3 cellular contexts compared by ENCODE assay signal in the genomic region with DNA sequence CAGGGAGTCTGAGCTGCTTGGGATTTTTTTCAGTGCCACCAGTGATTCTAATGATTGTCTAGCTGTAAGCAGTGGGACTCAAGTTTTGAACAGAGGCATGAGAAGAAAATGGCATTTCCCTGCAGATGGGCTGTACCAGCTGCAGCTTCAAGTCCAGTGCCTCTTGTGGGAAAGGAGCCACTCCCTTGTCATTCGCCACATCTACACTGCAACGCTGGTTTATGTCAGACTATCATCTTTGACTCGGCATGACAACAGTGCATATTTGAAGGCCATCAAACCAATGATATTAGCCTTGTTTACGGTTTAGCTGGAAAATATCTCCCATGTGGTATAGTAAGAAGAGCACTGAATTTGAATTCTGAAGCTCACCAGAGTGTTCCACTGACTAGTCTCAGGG.
A peak's percentile ranks its signal among the peaks of the same experiment; 100 is the strongest.
TF ChIP-seq lines count a peak whose summit lies in the region.

No MANE protein-coding gene starts in this region.

TF ChIP-seq in SK-N-SH, 30 proteins besides CTCF, POLR2A, EP300 and RAD21:
- TF ChIP-seq YY1 (IDR thresholded peaks at IDR 0.05; ENCODE audit: low read depth) (no peak), TCF12 (IDR thresholded peaks at IDR 0.05) (0 out of 2 replicates have a peak, but pooled peaks have one; percentile 9), FOXJ3 (CRISPR knock-in tag; IDR thresholded peaks at IDR 0.05) (no peak)
- TF ChIP-seq, protein P1, sequence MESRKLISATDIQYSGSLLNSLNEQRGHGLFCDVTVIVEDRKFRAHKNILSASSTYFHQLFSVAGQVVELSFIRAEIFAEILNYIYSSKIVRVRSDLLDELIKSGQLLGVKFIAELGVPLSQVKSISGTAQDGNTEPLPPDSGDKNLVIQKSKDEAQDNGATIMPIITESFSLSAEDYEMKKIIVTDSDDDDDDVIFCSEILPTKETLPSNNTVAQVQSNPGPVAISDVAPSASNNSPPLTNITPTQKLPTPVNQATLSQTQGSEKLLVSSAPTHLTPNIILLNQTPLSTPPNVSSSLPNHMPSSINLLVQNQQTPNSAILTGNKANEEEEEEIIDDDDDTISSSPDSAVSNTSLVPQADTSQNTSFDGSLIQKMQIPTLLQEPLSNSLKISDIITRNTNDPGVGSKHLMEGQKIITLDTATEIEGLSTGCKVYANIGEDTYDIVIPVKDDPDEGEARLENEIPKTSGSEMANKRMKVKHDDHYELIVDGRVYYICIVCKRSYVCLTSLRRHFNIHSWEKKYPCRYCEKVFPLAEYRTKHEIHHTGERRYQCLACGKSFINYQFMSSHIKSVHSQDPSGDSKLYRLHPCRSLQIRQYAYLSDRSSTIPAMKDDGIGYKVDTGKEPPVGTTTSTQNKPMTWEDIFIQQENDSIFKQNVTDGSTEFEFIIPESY (IDR thresholded peaks at IDR 0.05; ENCODE audit: borderline replicate concordance, low read depth) = no peak

TF ChIP-seq in SK-N-SH treated with all-trans-retinoic acid at 6 μM for 48 hours, 23 proteins besides CTCF, POLR2A, EP300 and RAD21:
- TF ChIP-seq, protein P2, sequence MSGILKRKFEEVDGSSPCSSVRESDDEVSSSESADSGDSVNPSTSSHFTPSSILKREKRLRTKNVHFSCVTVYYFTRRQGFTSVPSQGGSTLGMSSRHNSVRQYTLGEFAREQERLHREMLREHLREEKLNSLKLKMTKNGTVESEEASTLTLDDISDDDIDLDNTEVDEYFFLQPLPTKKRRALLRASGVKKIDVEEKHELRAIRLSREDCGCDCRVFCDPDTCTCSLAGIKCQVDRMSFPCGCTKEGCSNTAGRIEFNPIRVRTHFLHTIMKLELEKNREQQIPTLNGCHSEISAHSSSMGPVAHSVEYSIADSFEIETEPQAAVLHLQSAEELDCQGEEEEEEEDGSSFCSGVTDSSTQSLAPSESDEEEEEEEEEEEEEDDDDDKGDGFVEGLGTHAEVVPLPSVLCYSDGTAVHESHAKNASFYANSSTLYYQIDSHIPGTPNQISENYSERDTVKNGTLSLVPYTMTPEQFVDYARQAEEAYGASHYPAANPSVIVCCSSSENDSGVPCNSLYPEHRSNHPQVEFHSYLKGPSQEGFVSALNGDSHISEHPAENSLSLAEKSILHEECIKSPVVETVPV (CRISPR knock-in tag; IDR thresholded peaks at IDR 0.05) = no peak
- TF ChIP-seq ZFP30 (CRISPR knock-in tag; IDR thresholded peaks at IDR 0.05) = no peak
- TF ChIP-seq ZNF8 (CRISPR knock-in tag; IDR thresholded peaks at IDR 0.05) = no peak
- TF ChIP-seq, protein P3, sequence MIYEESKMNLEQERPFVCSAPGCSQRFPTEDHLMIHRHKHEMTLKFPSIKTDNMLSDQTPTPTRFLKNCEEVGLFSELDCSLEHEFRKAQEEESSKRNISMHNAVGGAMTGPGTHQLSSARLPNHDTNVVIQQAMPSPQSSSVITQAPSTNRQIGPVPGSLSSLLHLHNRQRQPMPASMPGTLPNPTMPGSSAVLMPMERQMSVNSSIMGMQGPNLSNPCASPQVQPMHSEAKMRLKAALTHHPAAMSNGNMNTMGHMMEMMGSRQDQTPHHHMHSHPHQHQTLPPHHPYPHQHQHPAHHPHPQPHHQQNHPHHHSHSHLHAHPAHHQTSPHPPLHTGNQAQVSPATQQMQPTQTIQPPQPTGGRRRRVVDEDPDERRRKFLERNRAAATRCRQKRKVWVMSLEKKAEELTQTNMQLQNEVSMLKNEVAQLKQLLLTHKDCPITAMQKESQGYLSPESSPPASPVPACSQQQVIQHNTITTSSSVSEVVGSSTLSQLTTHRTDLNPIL (CRISPR knock-in tag; IDR thresholded peaks at IDR 0.05; ENCODE audit: low read depth) = no peak
- TF ChIP-seq OSR1 (CRISPR knock-in tag; IDR thresholded peaks at IDR 0.05) = no peak
- TF ChIP-seq, protein P4, sequence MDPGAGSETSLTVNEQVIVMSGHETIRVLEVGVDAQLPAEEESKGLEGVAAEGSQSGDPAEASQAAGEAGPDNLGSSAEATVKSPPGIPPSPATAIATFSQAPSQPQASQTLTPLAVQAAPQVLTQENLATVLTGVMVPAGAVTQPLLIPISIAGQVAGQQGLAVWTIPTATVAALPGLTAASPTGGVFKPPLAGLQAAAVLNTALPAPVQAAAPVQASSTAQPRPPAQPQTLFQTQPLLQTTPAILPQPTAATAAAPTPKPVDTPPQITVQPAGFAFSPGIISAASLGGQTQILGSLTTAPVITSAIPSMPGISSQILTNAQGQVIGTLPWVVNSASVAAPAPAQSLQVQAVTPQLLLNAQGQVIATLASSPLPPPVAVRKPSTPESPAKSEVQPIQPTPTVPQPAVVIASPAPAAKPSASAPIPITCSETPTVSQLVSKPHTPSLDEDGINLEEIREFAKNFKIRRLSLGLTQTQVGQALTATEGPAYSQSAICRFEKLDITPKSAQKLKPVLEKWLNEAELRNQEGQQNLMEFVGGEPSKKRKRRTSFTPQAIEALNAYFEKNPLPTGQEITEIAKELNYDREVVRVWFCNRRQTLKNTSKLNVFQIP (CRISPR knock-in tag; IDR thresholded peaks at IDR 0.05; ENCODE audit: borderline replicate concordance, low read depth) = no peak
- TF ChIP-seq PPARA (CRISPR knock-in tag; IDR thresholded peaks at IDR 0.05; ENCODE audit: borderline replicate concordance) = no peak

TF ChIP-seq in H1, 55 proteins besides CTCF, POLR2A, EP300 and RAD21:
- TF ChIP-seq NRF1 (IDR thresholded peaks at IDR 0.05; ENCODE audit: low read depth, low read length) (no peak), SP4 (IDR thresholded peaks at IDR 0.05; ENCODE audit: low read length) (no peak), CEBPB (IDR thresholded peaks at IDR 0.05; ENCODE audit: low read depth, low read length) (no peak), SIRT6 (IDR thresholded peaks at IDR 0.05; ENCODE audit: low read length) (no peak), BACH1 (IDR thresholded peaks at IDR 0.05; ENCODE audit: low read length) (no peak)
